23 cellular contexts compared by ENCODE assay signal in the genomic region with DNA sequence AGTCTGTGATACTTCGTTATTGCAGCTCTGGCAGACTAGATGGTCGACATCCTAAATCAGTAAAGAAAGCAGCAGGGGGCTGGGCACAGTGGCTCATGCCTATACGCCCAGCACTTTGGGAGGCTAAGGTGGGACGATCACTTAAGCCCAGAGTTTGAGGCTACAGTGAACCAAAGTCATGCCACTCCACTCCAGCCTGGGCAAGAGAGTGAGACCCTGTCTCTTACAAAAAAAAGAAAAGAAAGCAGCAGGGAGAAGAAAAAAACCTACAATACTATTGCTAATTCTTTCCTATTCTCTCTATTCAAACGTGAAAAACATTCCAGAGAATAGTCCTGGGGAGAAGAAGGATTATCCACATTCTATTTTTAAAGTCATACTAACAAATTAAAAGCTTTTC.
DNase-seq lines count a peak whose midpoint lies in the region; ATAC-seq and TF ChIP-seq lines count a peak whose summit lies in the region.
"Had no signal": no experiment of that assay in that cellular context is flagged by ENCODE, and none has a peak within 500 bp of the region (broad histone marks: within the 10 kb centered on the region; RNA-seq: fewer than 3 reads in every experiment).

No MANE protein-coding gene starts in this region.

- H3K27me3 Mint-ChIP-seq in activated T-cell treated with anti-CD3 and anti-CD28 coated beads, Interleukin-2, amount 50 U/mL, for 24 hours = no peaks in the 10 kb centered on the region
- H3K27me3 Mint-ChIP-seq in stimulated activated naive B cell treated with anti-CD40 and anti-IgM and Interleukin-4, amounts not matched to agents 10 μg/mL and 1 μg/mL and 100 μg/mL, for 72 hours = no peaks in the 10 kb centered on the region
- no peaks in the 10 kb centered on the region for H3K27me3 Mint-ChIP-seq in glutamatergic neuron (ENCODE audit: unreplicated experiment)
- H3K27me3 Mint-ChIP-seq: B cell; CD8-positive, alpha-beta memory T cell had no signal

- peaks cover 76% of the 10 kb centered on the region for H3K36me3 Mint-ChIP-seq in activated T-cell treated with anti-CD3 and anti-CD28 coated beads, Interleukin-2, amount 50 U/mL, for 24 hours (ENCODE audit: low read depth)
- H3K36me3 Mint-ChIP-seq in stimulated activated naive B cell treated with anti-CD40 and anti-IgM and Interleukin-4, amounts not matched to agents 10 μg/mL and 1 μg/mL and 100 μg/mL, for 72 hours = peaks cover 36 to 65% of the 10 kb centered on the region in 2 donors
- no peaks in the 10 kb centered on the region for H3K36me3 Mint-ChIP-seq in glutamatergic neuron (ENCODE audit: unreplicated experiment)

- H3K27ac Mint-ChIP-seq in activated T-cell treated with anti-CD3 and anti-CD28 coated beads, Interleukin-2, amount 50 U/mL, for 24 hours = peak overlapping the region; percentile 17
- peak overlapping the region; percentile 20 for H3K27ac Mint-ChIP-seq in stimulated activated naive B cell treated with anti-CD40 and anti-IgM and Interleukin-4, amounts not matched to agents 10 μg/mL and 1 μg/mL and 100 μg/mL, for 72 hours
- no peak overlapping the region for H3K27ac Mint-ChIP-seq in glutamatergic neuron (ENCODE audit: unreplicated experiment)
- H3K27ac Mint-ChIP-seq: B cell had no signal

- DNase-seq in activated T-cell treated with anti-CD3 and anti-CD28 coated beads, Interleukin-2, amount 50 U/mL, for 24 hours = no peak
- no peak for DNase-seq in activated T-cell treated with anti-CD3 and anti-CD28 coated beads, Interleukin-2, amount 50 U/mL, for 48 hours
- no peak for DNase-seq in HL-60 (ENCODE audit: low read depth in 1 of 2, low spot score in 1 of 2)
- DNase-seq in esophagus muscularis mucosa (ENCODE audit: extremely low spot score) = no peak
- DNase-seq in stimulated activated naive B cell treated with anti-CD40 and anti-IgM and Interleukin-4, amounts not matched to agents 10 μg/mL and 1 μg/mL and 100 μg/mL, for 72 hours = no peak
- no peak for DNase-seq in glutamatergic neuron
- DNase-seq: Calu3; CD8-positive, alpha-beta memory T cell; DMS79 treated with DMSO at 0.1 percent for 48 hours; KBM-7; NCI-H1105 treated with DMSO at 0.1 percent for 48 hours; NCI-H1694; NCI-H2029 treated with DMSO at 0.1 percent for 48 hours; NCI-H446 treated with DMSO at 0.1 percent for 48 hours; NCI-H526; Right ventricle myocardium superior had no signal

- WGBS in esophagus muscularis mucosa = 76% methylated on average over 5 of the region's 5 CpGs

- no peak overlapping the region for H3K4me3 Mint-ChIP-seq in activated T-cell treated with anti-CD3 and anti-CD28 coated beads, Interleukin-2, amount 50 U/mL, for 24 hours
- H3K4me3 Mint-ChIP-seq in stimulated activated naive B cell treated with anti-CD40 and anti-IgM and Interleukin-4, amounts not matched to agents 10 μg/mL and 1 μg/mL and 100 μg/mL, for 72 hours = no peak overlapping the region
- no peak overlapping the region for H3K4me3 Mint-ChIP-seq in glutamatergic neuron (ENCODE audit: unreplicated experiment)
- H3K4me3 Mint-ChIP-seq: B cell; CD8-positive, alpha-beta memory T cell had no signal

- TF ChIP-seq POLR2A in esophagus muscularis mucosa (IDR thresholded peaks at IDR 0.05; ENCODE audit: low read depth) = no peak

- intact Hi-C loops in esophagus muscularis mucosa (cut with DNase I) = no loop called here

- H3K36me3 ChIP-seq in esophagus muscularis mucosa = peaks cover 0 to 67% (median 26%) of the 10 kb centered on the region in 4 donors

- peaks cover 9 to 36% (median 33%) of the 10 kb centered on the region in 4 donors for H3K4me1 ChIP-seq in esophagus muscularis mucosa

- ATAC-seq in stimulated activated naive B cell treated with anti-CD40 and anti-IgM and Interleukin-4, amounts not matched to agents 10 μg/mL and 1 μg/mL and 100 μg/mL, for 72 hours (replicated peaks) = no peak
- no peak for ATAC-seq in GM21423 (IDR thresholded peaks at IDR 0.05; ENCODE audit: unreplicated experiment)
- ATAC-seq in HG03378 (IDR thresholded peaks at IDR 0.05; ENCODE audit: unreplicated experiment) = no peak
- ATAC-seq: HCT116 had no signal

- H3K9me3 Mint-ChIP-seq in activated T-cell treated with anti-CD3 and anti-CD28 coated beads, Interleukin-2, amount 50 U/mL, for 24 hours = no peaks in the 10 kb centered on the region
- H3K9me3 Mint-ChIP-seq in stimulated activated naive B cell treated with anti-CD40 and anti-IgM and Interleukin-4, amounts not matched to agents 10 μg/mL and 1 μg/mL and 100 μg/mL, for 72 hours = no peaks in the 10 kb centered on the region
- H3K9me3 Mint-ChIP-seq in glutamatergic neuron (ENCODE audit: unreplicated experiment) = peaks cover 2% of the 10 kb centered on the region
- H3K9me3 Mint-ChIP-seq: CD8-positive, alpha-beta memory T cell had no signal

- H3K27ac ChIP-seq in HL-60 (replicated peaks) (peak overlapping the region; percentile 59), esophagus muscularis mucosa (replicated peaks in 1 of 4) (peak overlapping the region in 3 of 4 donors; percentile 16 to 21 (median 20))
- H3K27ac ChIP-seq: 22Rv1, C4-2B, SJSA1 had no signal

- H3K9me3 ChIP-seq in esophagus muscularis mucosa = no peaks in the 10 kb centered on the region
- H3K9me3 ChIP-seq: SJSA1 had no signal

- H3K27me3 ChIP-seq in HL-60 (ENCODE audit: insufficient read depth, poor library complexity, severe bottlenecking) (no peaks in the 10 kb centered on the region), esophagus muscularis mucosa (no peaks in the 10 kb centered on the region)
- H3K27me3 ChIP-seq: SJSA1 had no signal

- TF ChIP-seq CTCF in HL-60 (IDR thresholded peaks at IDR 0.05; ENCODE audit: insufficient read depth, low read length) (no peak), esophagus muscularis mucosa (IDR thresholded peaks at IDR 0.05) (no peak), glutamatergic neuron (IDR thresholded peaks at IDR 0.05; ENCODE audit: partially characterized antibody, unreplicated experiment) (no peak)

- H3K4me3 ChIP-seq in HL-60 (replicated peaks; ENCODE audit: insufficient read depth, low read length) = no peak overlapping the region
- H3K4me3 ChIP-seq in esophagus muscularis mucosa = no peak overlapping the region
- H3K4me3 ChIP-seq: SJSA1 had no signal

- no peak for TF ChIP-seq EP300 in esophagus muscularis mucosa (IDR thresholded peaks at IDR 0.05)

- H3K4me1 Mint-ChIP-seq in activated T-cell treated with anti-CD3 and anti-CD28 coated beads, Interleukin-2, amount 50 U/mL, for 24 hours (ENCODE audit: low read depth) = peaks cover 29% of the 10 kb centered on the region
- peaks cover 0 to under 1% of the 10 kb centered on the region in 2 donors for H3K4me1 Mint-ChIP-seq in stimulated activated naive B cell treated with anti-CD40 and anti-IgM and Interleukin-4, amounts not matched to agents 10 μg/mL and 1 μg/mL and 100 μg/mL, for 72 hours
- no peaks in the 10 kb centered on the region for H3K4me1 Mint-ChIP-seq in glutamatergic neuron (ENCODE audit: low read depth, unreplicated experiment)
- H3K4me1 Mint-ChIP-seq: B cell had no signal
